Comparison of ENCODE assay signal across 9 cellular contexts in genomic region chr11:11993814-11994213, GRCh38. TPM values are rescaled to one million over a fixed set of nuclear protein-coding genes. Genes with fewer than 3 reads are reported as not detected.
DNase-seq lines count a peak whose midpoint lies in the region; ATAC-seq and TF ChIP-seq lines count a peak whose summit lies in the region.
"Had no signal": no experiment of that assay in that cellular context is flagged by ENCODE, and none has a peak within 500 bp of the region (broad histone marks: within the 10 kb centered on the region; RNA-seq: fewer than 3 reads in every experiment).

No MANE protein-coding gene starts in this region.

- peaks cover 16% of the 10 kb centered on the region for H3K79me1 ChIP-seq in trophoblast cell (ENCODE audit: low read length)

- H2AFZ ChIP-seq in trophoblast cell (ENCODE audit: insufficient read depth, low read length, poor library complexity): no peak overlapping the region

- H2AK5ac ChIP-seq in trophoblast cell (ENCODE audit: low read length): no peak overlapping the region

- TF ChIP-seq CTCF in foreskin fibroblast (IDR thresholded peaks at IDR 0.05; ENCODE audit: low read depth, low read length): no peak

- no peak overlapping the region for H3K9ac ChIP-seq in trophoblast cell (ENCODE audit: low read length)

- WGBS in trophoblast cell (ENCODE audit: extremely low coverage, insufficient coverage, insufficient read length): no CpG with 5 or more reads among the region's 8 CpGs

- H3K4me1 ChIP-seq in trophoblast cell (ENCODE audit: control insufficient read depth in 1 of 2, insufficient read depth in 2 of 2, low read length in 2 of 2): peaks cover 15 to 30% of the 10 kb centered on the region in 2 experiments

- no peaks in the 10 kb centered on the region for H3K9me3 Mint-ChIP-seq in activated T-cell treated with anti-CD3 and anti-CD28 coated beads, Interleukin-2, amount 50 U/mL, for 72 hours

- no peak overlapping the region for H3K27ac Mint-ChIP-seq in activated T-cell treated with anti-CD3 and anti-CD28 coated beads, Interleukin-2, amount 50 U/mL, for 72 hours

- H2BK120ac ChIP-seq in trophoblast cell (ENCODE audit: insufficient read depth, low read length, poor library complexity): peak overlapping the region; percentile 28

- H2BK5ac ChIP-seq in trophoblast cell (ENCODE audit: low read depth, low read length, poor library complexity): peak overlapping the region; percentile 39

- peak; percentile 81 for ATAC-seq in SK-N-SH treated with all-trans-retinoic acid at 6 μM for 48 hours
- no peak for ATAC-seq in activated T-cell treated with anti-CD3 and anti-CD28 coated beads, Interleukin-2, amount 50 U/mL, for 72 hours (replicated peaks in 1 of 2)
- ATAC-seq in HG02970 (IDR thresholded peaks at IDR 0.05; ENCODE audit: low FRiP score, unreplicated experiment): no peak
- no peak for ATAC-seq in GM18520 (IDR thresholded peaks at IDR 0.05; ENCODE audit: unreplicated experiment)

- H3K14ac ChIP-seq in trophoblast cell (ENCODE audit: low read length): no peak overlapping the region

- H3K18ac ChIP-seq in trophoblast cell (ENCODE audit: low read length): no peak overlapping the region

- no peaks in the 10 kb centered on the region for H3K79me2 ChIP-seq in trophoblast cell (ENCODE audit: control insufficient read depth, insufficient read depth, low read length, poor library complexity)

- H3K27ac ChIP-seq in trophoblast cell (ENCODE audit: low read depth, low read length): peak overlapping the region; percentile 89

- H3K4ac ChIP-seq in trophoblast cell (ENCODE audit: low read depth, low read length): no peak overlapping the region

- H3K27me3 Mint-ChIP-seq in activated T-cell treated with anti-CD3 and anti-CD28 coated beads, Interleukin-2, amount 50 U/mL, for 72 hours (ENCODE audit: low read depth): peaks cover 35% of the 10 kb centered on the region

- DNase-seq in EH (ENCODE audit: low read depth): peak; percentile 97
- peak; percentile 83 to 92 for DNase-seq in foreskin fibroblast
- DNase-seq in trophoblast cell: peak; percentile 90 to 92
- DNase-seq in activated T-cell treated with anti-CD3 and anti-CD28 coated beads, Interleukin-2, amount 50 U/mL, for 72 hours: no peak
- no peak for DNase-seq in DMS114 treated with DMSO at 0.1 percent for 48 hours (lab: John Stamatoyannopoulos, UW; ENCODE audit: unreplicated experiment)
- DNase-seq: activated CD8-positive, alpha-beta memory T cell treated with anti-CD3 and anti-CD28 coated beads for 24 hours had no signal

- H3K27me3 ChIP-seq in trophoblast cell (ENCODE audit: insufficient read depth, low read length): no peaks in the 10 kb centered on the region

- H4K12ac ChIP-seq in trophoblast cell (ENCODE audit: low read depth, low read length): no peak overlapping the region

- no peak overlapping the region for H3K4me2 ChIP-seq in trophoblast cell (ENCODE audit: low read length)

- H4K8ac ChIP-seq in trophoblast cell (ENCODE audit: low read depth, low read length): no peak overlapping the region

- H3K4me3 ChIP-seq in foreskin fibroblast (ENCODE audit: low read depth in 1 of 2, low read length in 2 of 2) (no peak overlapping the region), trophoblast cell (ENCODE audit: low read depth, low read length) (no peak overlapping the region)

- peaks cover 8% of the 10 kb centered on the region for H3K4me1 Mint-ChIP-seq in activated T-cell treated with anti-CD3 and anti-CD28 coated beads, Interleukin-2, amount 50 U/mL, for 72 hours (ENCODE audit: low read depth)

- H2BK12ac ChIP-seq in trophoblast cell (ENCODE audit: low read length): no peak overlapping the region

- peaks cover under 1% of the 10 kb centered on the region for H3K9me3 ChIP-seq in trophoblast cell (ENCODE audit: insufficient read depth, low read depth, low read length)

- H4K91ac ChIP-seq in trophoblast cell (ENCODE audit: low read depth, low read length): peak overlapping the region; percentile 12

- peaks cover 17 to 38% of the 10 kb centered on the region in 2 experiments for H3K36me3 ChIP-seq in trophoblast cell (ENCODE audit: control insufficient read depth in 1 of 2, insufficient read depth in 2 of 2, low read length in 2 of 2)

- H3K23ac ChIP-seq in trophoblast cell (ENCODE audit: low read length): no peak overlapping the region

- no peaks in the 10 kb centered on the region for H3K36me3 Mint-ChIP-seq in activated T-cell treated with anti-CD3 and anti-CD28 coated beads, Interleukin-2, amount 50 U/mL, for 72 hours (ENCODE audit: insufficient read depth in 2 of 2)

- no peak overlapping the region for H3K4me3 Mint-ChIP-seq in activated T-cell treated with anti-CD3 and anti-CD28 coated beads, Interleukin-2, amount 50 U/mL, for 72 hours

TF ChIP-seq in SK-N-SH treated with all-trans-retinoic acid at 6 μM for 48 hours, 23 proteins besides CTCF, POLR2A, EP300 and RAD21:
- TF ChIP-seq CSDC2 (CRISPR knock-in tag; IDR thresholded peaks at IDR 0.05) (no peak), ZNF70 (CRISPR knock-in tag; IDR thresholded peaks at IDR 0.05) (no peak), TCF4 (CRISPR knock-in tag; IDR thresholded peaks at IDR 0.05; ENCODE audit: borderline replicate concordance) (no peak), ARNTL (CRISPR knock-in tag; IDR thresholded peaks at IDR 0.05; ENCODE audit: borderline replicate concordance, low read depth) (no peak), RARB (CRISPR knock-in tag; IDR thresholded peaks at IDR 0.05) (no peak), POU6F1 (CRISPR knock-in tag; IDR thresholded peaks at IDR 0.05; ENCODE audit: borderline replicate concordance, low read depth) (no peak), ZC3H10 (CRISPR knock-in tag; IDR thresholded peaks at IDR 0.05) (no peak), ESRRG (CRISPR knock-in tag; IDR thresholded peaks at IDR 0.05) (no peak)

RNA-seq across cellular contexts. Expression of gene DKK3, which starts 14.6 kb away (rescaled TPM):
- polyA plus RNA-seq in trophoblast cell (2013): 41.2 and 42.2 TPM in 2 replicates
- under 1 TPM in 1 of 2 donors, not detected in 1; 0.19 TPM for total RNA-seq in activated T-cell treated with anti-CD3 and anti-CD28 coated beads, Interleukin-2, amount 50 U/mL, for 72 hours

Comparison
In these comparisons a context has a peak if more than half of its experiments do, and no peak if none do; other contexts are left out.
1. DNase-seq: peak in EH (single experiment), foreskin fibroblast (2 of 2) and trophoblast cell (2 of 2); none in activated T-cell treated with anti-CD3 and anti-CD28 coated beads, Interleukin-2, amount 50 U/mL, for 72 hours (0 of 2) and DMS114 treated with DMSO at 0.1 percent for 48 hours (single experiment).